21 cellular contexts compared by ENCODE assay signal in genomic region chr20:41830702-41831101, GRCh38.
"Had no signal": no experiment of that assay in that cellular context is flagged by ENCODE, and none has a peak within 500 bp of the region (broad histone marks: within the 10 kb centered on the region; RNA-seq: fewer than 3 reads in every experiment).

No MANE protein-coding gene starts in this region.

- H3K4me1 Mint-ChIP-seq: activated CD4-positive, alpha-beta memory T cell treated with anti-CD3 and anti-CD28 coated beads, Interleukin-2, amount 10 ng/mL, durations not matched to agents 7 days and 5 days; activated naive CD8-positive, alpha-beta T cell treated with anti-CD3 and anti-CD28 coated beads, Interleukin-2, amount 50 U/mL, for 24 hours; nephron had no signal

- H3K36me3 ChIP-seq: gastroesophageal sphincter, heart left ventricle, neutrophil, pancreas, right atrium auricular region, thoracic aorta, vagina had no signal

- H3K27ac ChIP-seq: epithelial cell of prostate, gastroesophageal sphincter, heart left ventricle, neutrophil, pancreas, psoas muscle, right atrium auricular region, thoracic aorta, vagina had no signal

- H3K9me3 ChIP-seq: heart left ventricle, neutrophil, pancreas, psoas muscle, right atrium auricular region, thoracic aorta, vagina had no signal

- FAIRE-seq: islet of Langerhans, pancreas had no signal

- DNase-seq: activated CD4-positive, alpha-beta memory T cell treated with anti-CD3 and anti-CD28 coated beads, Interleukin-2, amount 10 ng/mL, durations not matched to agents 7 days and 5 days; activated CD4-positive, alpha-beta T cell treated with anti-CD3 and anti-CD28 coated beads for 48 hours; activated effector memory CD4-positive, alpha-beta T cell treated with anti-CD3 and anti-CD28 coated beads, Interleukin-2, amount 50 U/mL, for 16 hours; activated naive CD4-positive, alpha-beta T cell treated with anti-CD3 and anti-CD28 coated beads, Interleukin-2, amount 50 U/mL, for 16 hours; activated naive CD8-positive, alpha-beta T cell treated with anti-CD3 and anti-CD28 coated beads, Interleukin-2, amount 50 U/mL, for 24 hours; heart left ventricle; left ventricle myocardium superior; mammary epithelial cell; pancreas; psoas muscle; stimulated activated CD4-positive, alpha-beta T cell treated with anti-CD3 and anti-CD28 coated beads, Interleukin-4, amount 100 ng/mL, for 24 hours; stimulated activated naive CD4-positive, alpha-beta T cell treated with Interleukin-2 at 50 U/mL for 16 hours had no signal

- H3K27me3 Mint-ChIP-seq: activated CD4-positive, alpha-beta memory T cell treated with anti-CD3 and anti-CD28 coated beads, Interleukin-2, amount 10 ng/mL, durations not matched to agents 7 days and 5 days had no signal

- H3K9me3 Mint-ChIP-seq: activated CD4-positive, alpha-beta memory T cell treated with anti-CD3 and anti-CD28 coated beads, Interleukin-2, amount 10 ng/mL, durations not matched to agents 7 days and 5 days; nephron; type B pancreatic cell had no signal

- H3K4me1 ChIP-seq: gastroesophageal sphincter, heart left ventricle, pancreas, psoas muscle, right atrium auricular region, vagina had no signal

- H3K36me3 Mint-ChIP-seq: type B pancreatic cell had no signal

- H3K4me3 Mint-ChIP-seq: activated CD4-positive, alpha-beta memory T cell treated with anti-CD3 and anti-CD28 coated beads, Interleukin-2, amount 10 ng/mL, durations not matched to agents 7 days and 5 days; activated naive CD8-positive, alpha-beta T cell treated with anti-CD3 and anti-CD28 coated beads, Interleukin-2, amount 50 U/mL, for 24 hours; nephron; type B pancreatic cell had no signal

- ATAC-seq: activated naive CD8-positive, alpha-beta T cell treated with anti-CD3 and anti-CD28 coated beads, Interleukin-2, amount 50 U/mL, for 24 hours; gastroesophageal sphincter; heart left ventricle; left ventricle myocardium superior; pancreas; psoas muscle had no signal

- H3K4me3 ChIP-seq: gastroesophageal sphincter, heart left ventricle, pancreas, psoas muscle, right atrium auricular region, thoracic aorta, vagina had no signal

- H3K27me3 ChIP-seq: neutrophil, right atrium auricular region, vagina had no signal

- H3K27ac Mint-ChIP-seq: activated CD4-positive, alpha-beta memory T cell treated with anti-CD3 and anti-CD28 coated beads, Interleukin-2, amount 10 ng/mL, durations not matched to agents 7 days and 5 days; activated naive CD8-positive, alpha-beta T cell treated with anti-CD3 and anti-CD28 coated beads, Interleukin-2, amount 50 U/mL, for 24 hours; nephron; type B pancreatic cell had no signal
